8 cellular contexts compared by ENCODE assay signal in genomic region chr17:58317421-58318064, GRCh38. TPM values are rescaled to one million over a fixed set of nuclear protein-coding genes. Genes with fewer than 3 reads are reported as not detected.
DNase-seq lines count a peak whose midpoint lies in the region; ATAC-seq and TF ChIP-seq lines count a peak whose summit lies in the region.

No MANE protein-coding gene starts in this region.

- no peaks in the 10 kb centered on the region for H3K36me3 Mint-ChIP-seq in HFFc6 (ENCODE audit: low read depth)
- peaks cover 19% of the 10 kb centered on the region for H3K36me3 Mint-ChIP-seq in natural killer cell treated with Interleukin-12 subunit alpha and Interleukin-12 subunit beta and Interleukin-15 and Interleukin-18, amount 100 ng/mL, for 72 hours
- no peaks in the 10 kb centered on the region for H3K36me3 Mint-ChIP-seq in type B pancreatic cell

- H3K27me3 Mint-ChIP-seq in HFFc6 (ENCODE audit: insufficient read depth) = peaks cover 16% of the 10 kb centered on the region
- H3K27me3 Mint-ChIP-seq in natural killer cell treated with Interleukin-12 subunit alpha and Interleukin-12 subunit beta and Interleukin-15 and Interleukin-18, amount 100 ng/mL, for 72 hours = no peaks in the 10 kb centered on the region
- peaks cover 6% of the 10 kb centered on the region for H3K27me3 Mint-ChIP-seq in type B pancreatic cell

- peak; percentile 88 to 97 for ATAC-seq in natural killer cell treated with Interleukin-12 subunit alpha and Interleukin-12 subunit beta and Interleukin-15 and Interleukin-18, amount 100 ng/mL, for 72 hours
- no peak for ATAC-seq in HG02852 (IDR thresholded peaks at IDR 0.05; ENCODE audit: unreplicated experiment)

- TF ChIP-seq CTCF in HFFc6 (IDR thresholded peaks at IDR 0.05) (peak; percentile 83), type B pancreatic cell (conservative IDR thresholded peaks at IDR 0.05) (peak; percentile 79)

- H3K27ac Mint-ChIP-seq in HFFc6 = no peak overlapping the region
- peak overlapping the region; percentile 65 to 85 for H3K27ac Mint-ChIP-seq in natural killer cell treated with Interleukin-12 subunit alpha and Interleukin-12 subunit beta and Interleukin-15 and Interleukin-18, amount 100 ng/mL, for 72 hours
- H3K27ac Mint-ChIP-seq in type B pancreatic cell = no peak overlapping the region

- H3K4me3 Mint-ChIP-seq in HFFc6 = no peak overlapping the region
- no peak overlapping the region for H3K4me3 Mint-ChIP-seq in natural killer cell treated with Interleukin-12 subunit alpha and Interleukin-12 subunit beta and Interleukin-15 and Interleukin-18, amount 100 ng/mL, for 72 hours
- no peak overlapping the region for H3K4me3 Mint-ChIP-seq in type B pancreatic cell

- H3K4me1 Mint-ChIP-seq in HFFc6 (ENCODE audit: low read depth) (peaks cover 6% of the 10 kb centered on the region), type B pancreatic cell (ENCODE audit: unreplicated experiment) (peaks cover 5% of the 10 kb centered on the region)
- H3K4me1 Mint-ChIP-seq in natural killer cell treated with Interleukin-12 subunit alpha and Interleukin-12 subunit beta and Interleukin-15 and Interleukin-18, amount 100 ng/mL, for 72 hours (ENCODE audit: low read depth in 2 of 2) = peaks cover 27 to 41% of the 10 kb centered on the region in 2 donors

- H3K9me3 Mint-ChIP-seq in HFFc6 (no peaks in the 10 kb centered on the region), type B pancreatic cell (no peaks in the 10 kb centered on the region)
- H3K9me3 Mint-ChIP-seq in natural killer cell treated with Interleukin-12 subunit alpha and Interleukin-12 subunit beta and Interleukin-15 and Interleukin-18, amount 100 ng/mL, for 72 hours = no peaks in the 10 kb centered on the region

- DNase-seq in GM04503 (ENCODE audit: low read depth) (peak; percentile 10), HFFc6 (peak; percentile 68), NCI-H226 (peak; percentile 85), type B pancreatic cell (ENCODE audit: extremely low spot score, unreplicated experiment) (no peak)
- peak; percentile 75 to 77 for DNase-seq in activated CD4-positive, alpha-beta T cell treated with anti-CD3 and anti-CD28 coated beads for 4 hours
- DNase-seq in effector CD8-positive, alpha-beta T cell (lab: John Stamatoyannopoulos, UW) = peak; percentile 42
- DNase-seq in natural killer cell treated with Interleukin-12 subunit alpha and Interleukin-12 subunit beta and Interleukin-15 and Interleukin-18, amount 100 ng/mL, for 72 hours (ENCODE audit: low spot score) = peak; percentile 79

RNA-seq across cellular contexts. Expression of gene TSPOAP1, which starts 11.1 kb away (rescaled TPM):
- total RNA-seq in HFFc6 (2021; fragmentation: NEBNext Ultra II Directional; extraction: Animal tissue kit (Norgen Biotek cat#: 25700)) = 1 to 10 TPM in 4 of 6 experiments, under 1 TPM in 2; 0.50 to 1.8 (median 1.3) TPM
- total RNA-seq in natural killer cell treated with Interleukin-12 subunit alpha and Interleukin-12 subunit beta and Interleukin-15 and Interleukin-18, amount 100 ng/mL, for 72 hours = 10 to 100 TPM; 54.0 to 82.3 TPM
- total RNA-seq in type B pancreatic cell (ENCODE audit: low replicate concordance) = 9.7 and 18.4 TPM in 2 replicates

RNA-seq across cellular contexts. Expression of gene SUPT4H1, which starts 34.5 kb away (rescaled TPM):
- 100 to 1,000 TPM in 4 of 6 experiments, 10 to 100 TPM in 2; 95.6 to 110 (median 105) TPM for total RNA-seq in HFFc6 (2021; fragmentation: NEBNext Ultra II Directional; extraction: Animal tissue kit (Norgen Biotek cat#: 25700))
- 100 to 1,000 TPM in 1 of 2 donors, 10 to 100 TPM in 1; 84.0 to 143 TPM for total RNA-seq in natural killer cell treated with Interleukin-12 subunit alpha and Interleukin-12 subunit beta and Interleukin-15 and Interleukin-18, amount 100 ng/mL, for 72 hours
- total RNA-seq in type B pancreatic cell (ENCODE audit: low replicate concordance) = 75.7 and 82.9 TPM in 2 replicates

RNA-seq across cellular contexts. Expression of gene MPO, which starts 36.8 kb away (rescaled TPM):
- total RNA-seq in HFFc6 (2021; fragmentation: NEBNext Ultra II Directional; extraction: Animal tissue kit (Norgen Biotek cat#: 25700)) = not detected
- not detected for total RNA-seq in natural killer cell treated with Interleukin-12 subunit alpha and Interleukin-12 subunit beta and Interleukin-15 and Interleukin-18, amount 100 ng/mL, for 72 hours
- total RNA-seq in type B pancreatic cell (ENCODE audit: low replicate concordance) = not detected in 2 replicates

Comparison
In these comparisons a context has a peak if more than half of its experiments do, and no peak if none do; other contexts are left out.
1. H3K27ac Mint-ChIP-seq: peak in natural killer cell treated with Interleukin-12 subunit alpha and Interleukin-12 subunit beta and Interleukin-15 and Interleukin-18, amount 100 ng/mL, for 72 hours (2 of 2); none in HFFc6 (single experiment) and type B pancreatic cell (single experiment).